9 cellular contexts compared by ENCODE assay signal in genomic region chr1:183634429-183635065, GRCh38. TPM values are rescaled to one million over a fixed set of nuclear protein-coding genes. Genes with fewer than 3 reads are reported as not detected.
DNase-seq lines count a peak whose midpoint lies in the region; ATAC-seq and TF ChIP-seq lines count a peak whose summit lies in the region.
"Had no signal": no experiment of that assay in that cellular context is flagged by ENCODE, and none has a peak within 500 bp of the region (broad histone marks: within the 10 kb centered on the region; RNA-seq: fewer than 3 reads in every experiment).

No MANE protein-coding gene starts in this region.

- H3K4me3 Mint-ChIP-seq in Caco-2 (ENCODE audit: unreplicated experiment) = peak overlapping the region; percentile 91

- H3K27ac ChIP-seq in effector memory CD4-positive, alpha-beta T cell (ENCODE audit: insufficient read depth, low read length, poor library complexity, severe bottlenecking) = peak overlapping the region; percentile 82
- H3K27ac ChIP-seq in neuronal stem cell (replicated peaks; ENCODE audit: low read length) = no peak overlapping the region

- H3K4me1 ChIP-seq in Caco-2 = peaks cover 31% of the 10 kb centered on the region
- H3K4me1 ChIP-seq in effector memory CD4-positive, alpha-beta T cell (ENCODE audit: control insufficient read depth, insufficient read depth, low read length, poor library complexity, severe bottlenecking) = peaks cover 16% of the 10 kb centered on the region
- H3K4me1 ChIP-seq in neuronal stem cell (ENCODE audit: control insufficient read depth in 2 of 2, insufficient read depth in 1 of 2, low read depth in 1 of 2, low read length in 2 of 2) = peaks cover 1 to 14% of the 10 kb centered on the region in 2 donors

- peak overlapping the region; percentile 97 for H2AFZ ChIP-seq in neuronal stem cell (ENCODE audit: low read length)

- no peak overlapping the region for H2BK120ac ChIP-seq in neuronal stem cell (ENCODE audit: low read depth, low read length)

- H3K79me1 ChIP-seq in neuronal stem cell (ENCODE audit: low read depth, low read length) = peaks cover 5% of the 10 kb centered on the region

- H3K18ac ChIP-seq in neuronal stem cell (ENCODE audit: low read length) = no peak overlapping the region

- no peak overlapping the region for H3K23ac ChIP-seq in neuronal stem cell (ENCODE audit: low read depth, low read length, poor library complexity)

- H3K9me3 Mint-ChIP-seq in Caco-2 (ENCODE audit: unreplicated experiment) = no peaks in the 10 kb centered on the region

- H3K36me3 ChIP-seq in Caco-2 (ENCODE audit: control insufficient read depth, insufficient read depth, low read length) (no peaks in the 10 kb centered on the region), neuronal stem cell (replicated peaks in 1 of 2; ENCODE audit: control insufficient read depth in 2 of 2, insufficient read depth in 2 of 2, low read length in 2 of 2) (peaks cover 2 to 36% of the 10 kb centered on the region in 2 donors)
- H3K36me3 ChIP-seq in effector memory CD4-positive, alpha-beta T cell (ENCODE audit: control insufficient read depth, insufficient read depth, low read length) = peaks cover 18% of the 10 kb centered on the region

- peaks cover 14% of the 10 kb centered on the region for H3K4me1 Mint-ChIP-seq in Caco-2 (ENCODE audit: low read depth, unreplicated experiment)

- no CpG with 5 or more reads among the region's 10 CpGs for WGBS in neuronal stem cell (ENCODE audit: extremely low coverage in 2 of 2, insufficient read length in 2 of 2, insufficient replicate concordance in 1 of 2), 2 donors

- no peak for ATAC-seq in GM21367 (IDR thresholded peaks at IDR 0.05; ENCODE audit: unreplicated experiment)
- ATAC-seq in GM18511 (IDR thresholded peaks at IDR 0.05; ENCODE audit: unreplicated experiment) = no peak

- peak overlapping the region; percentile 90 for H3K27ac Mint-ChIP-seq in Caco-2 (ENCODE audit: unreplicated experiment)

- H3K4me3 ChIP-seq in Caco-2 (ENCODE audit: low read depth, low read length) (peak overlapping the region; percentile 78), neuronal stem cell (ENCODE audit: low read length in 2 of 2) (peak overlapping the region; percentile 94 to 95)
- peak overlapping the region; percentile 80 for H3K4me3 ChIP-seq in effector memory CD4-positive, alpha-beta T cell (ENCODE audit: insufficient read depth, low read depth, low read length, poor library complexity, severe bottlenecking)

- H3K9me3 ChIP-seq in Caco-2 (no peaks in the 10 kb centered on the region), neuronal stem cell (replicated peaks in 1 of 2; ENCODE audit: control insufficient read depth in 2 of 2, insufficient read depth in 1 of 2, low read depth in 1 of 2, low read length in 2 of 2) (no peaks in the 10 kb centered on the region)
- H3K9me3 ChIP-seq in effector memory CD4-positive, alpha-beta T cell (ENCODE audit: control insufficient read depth, low read length) = no peaks in the 10 kb centered on the region

- no peak overlapping the region for H3K4me2 ChIP-seq in neuronal stem cell (ENCODE audit: insufficient read depth, low read length, poor library complexity, severe bottlenecking)

- TF ChIP-seq CTCF in Caco-2 (IDR thresholded peaks at IDR 0.05; ENCODE audit: insufficient read depth in 1 of 2, low read depth in 1 of 2, low read length in 1 of 2, severe bottlenecking in 1 of 2, unreplicated experiment in 1 of 2) = no peak

- H2AK5ac ChIP-seq in neuronal stem cell (ENCODE audit: low read depth, low read length) = no peak overlapping the region

- H2BK12ac ChIP-seq in neuronal stem cell (ENCODE audit: low read length) = no peak overlapping the region

- H2BK5ac ChIP-seq in neuronal stem cell (ENCODE audit: low read length) = no peak overlapping the region

- no peaks in the 10 kb centered on the region for H3K27me3 Mint-ChIP-seq in Caco-2 (ENCODE audit: insufficient read depth, unreplicated experiment)

- peaks cover 34% of the 10 kb centered on the region for H3K36me3 Mint-ChIP-seq in Caco-2 (ENCODE audit: insufficient read depth, unreplicated experiment)

- BruUV-seq in Caco-2 (replicated peaks; lab: Mats Ljungman, UMichigan) = TSS peak; percentile 56

- H3K4ac ChIP-seq in neuronal stem cell (ENCODE audit: low read length) = no peak overlapping the region

- CTCF ChIA-PET in Caco-2 (lab: Charles Lee) = interaction anchor here (0.7 to 1.5 kb wide), 3 partner anchors 12 to 416 kb away, joined by 3 to 5 read pairs (median 3); no protein-coding TSS in a partner anchor

- intact Hi-C loops in Caco-2 (cut with micrococcal nuclease; ENCODE audit: unreplicated experiment) = loop anchor here (5.0 to 10.0 kb wide), 2 partner anchors 178 to 420 kb away; partner anchors contain the start of gene TSEN15

- H4K91ac ChIP-seq in neuronal stem cell (ENCODE audit: low read depth, low read length, poor library complexity) = no peak overlapping the region

- POLR2A ChIA-PET in Caco-2 (lab: Charles Lee) = interaction anchor here (0.7 kb wide), 1 partner anchor 32 kb away, joined by 6 read pairs; no protein-coding TSS in a partner anchor

- no peak overlapping the region for H4K8ac ChIP-seq in neuronal stem cell (ENCODE audit: low read depth, low read length)

- H3K9ac ChIP-seq in neuronal stem cell (ENCODE audit: low read depth, low read length, poor library complexity) = no peak overlapping the region

- no peaks in the 10 kb centered on the region for H3K27me3 ChIP-seq in Caco-2 (replicated peaks; ENCODE audit: control insufficient read depth, insufficient read depth, low read length)
- H3K27me3 ChIP-seq in effector memory CD4-positive, alpha-beta T cell (replicated peaks; ENCODE audit: control insufficient read depth, insufficient read depth, low read length, poor library complexity, severe bottlenecking) = no peaks in the 10 kb centered on the region
- no peaks in the 10 kb centered on the region for H3K27me3 ChIP-seq in neuronal stem cell (ENCODE audit: control insufficient read depth in 3 of 3, insufficient read depth in 3 of 3, low read depth in 1 of 3, low read length in 3 of 3)

- H3K14ac ChIP-seq in neuronal stem cell (ENCODE audit: low read length) = no peak overlapping the region

- no peak overlapping the region for H2BK15ac ChIP-seq in neuronal stem cell (ENCODE audit: low read length)

- DNase-seq in Caco-2 (no peak), NCI-H1048 (lab: John Stamatoyannopoulos, UW) (peak; percentile 50), neuronal stem cell (ENCODE audit: low spot score) (no peak), dedifferentiated amniotic fluid mesenchymal stem cell (ENCODE audit: extremely low spot score) (no peak), nucleus accumbens (lab: John Stamatoyannopoulos, UW) (no peak)
- no peak for DNase-seq in effector memory CD4-positive, alpha-beta T cell

RNA-seq across cellular contexts. Expression of gene ARPC5, which starts 1.0 kb away (rescaled TPM):
- total RNA-seq in Caco-2 (2022) = 123 and 135 TPM in 2 replicates
- 85.5 TPM for polyA plus RNA-seq in neuronal stem cell (2013, experiment 1 of 2)
- 82.7 TPM for polyA plus RNA-seq in neuronal stem cell (2013, experiment 2 of 2)

RNA-seq across cellular contexts. Expression of gene APOBEC4, which starts 18.6 kb away (rescaled TPM):
- not detected in 2 replicates for total RNA-seq in Caco-2 (2022)
- polyA plus RNA-seq in neuronal stem cell (2013, experiment 1 of 2) = not detected
- not detected for polyA plus RNA-seq in neuronal stem cell (2013, experiment 2 of 2)
- total RNA-seq: LHCN-M2 had no signal

RNA-seq across cellular contexts. Expression of gene NCF2, which starts 44.3 kb away (rescaled TPM):
- total RNA-seq in Caco-2 (2022) = 0.58 TPM in 1 of 2 replicates, not detected in the other
- polyA plus RNA-seq in neuronal stem cell (2013, experiment 1 of 2) = not detected
- 0.06 TPM for polyA plus RNA-seq in neuronal stem cell (2013, experiment 2 of 2)
